ENCODE assay signal across 21 cellular contexts in genomic region chr5:161411156-161411555, GRCh38.
"Had no signal": no experiment of that assay in that cellular context is flagged by ENCODE, and none has a peak within 500 bp of the region (broad histone marks: within the 10 kb centered on the region; RNA-seq: fewer than 3 reads in every experiment).

No MANE protein-coding gene starts in this region.

- H3K4me3 Mint-ChIP-seq: activated CD8-positive, alpha-beta T cell treated with anti-CD3 and anti-CD28 coated beads, Interleukin-2, amount 10 ng/mL, durations not matched to agents 7 days and 5 days; activated naive CD8-positive, alpha-beta T cell treated with anti-CD3 and anti-CD28 coated beads, Interleukin-2, amount 50 U/mL, for 24 hours; T-helper 1 cell treated with Interleukin-12 subunit alpha and Interleukin-12 subunit beta and Interleukin-4 antibody, amounts not matched to agents 30 μg/mL and 1 μg/mL, for 36 hours; WTC11 had no signal

- H3K9me3 Mint-ChIP-seq: activated naive CD4-positive, alpha-beta T cell treated with anti-CD3 and anti-CD28 coated beads, Interleukin-2, amount 50 U/mL, for 72 hours; activated naive CD8-positive, alpha-beta T cell treated with anti-CD3 and anti-CD28 coated beads, Interleukin-2, amount 50 U/mL, for 24 hours; T-helper 1 cell treated with Interleukin-12 subunit alpha and Interleukin-12 subunit beta and Interleukin-4 antibody, amounts not matched to agents 30 μg/mL and 1 μg/mL, for 36 hours; WTC11 had no signal

- H3K27me3 ChIP-seq: brain microvascular endothelial cell had no signal

- H3K27ac Mint-ChIP-seq: activated CD8-positive, alpha-beta T cell treated with anti-CD3 and anti-CD28 coated beads, Interleukin-2, amount 10 ng/mL, durations not matched to agents 7 days and 5 days; activated naive CD4-positive, alpha-beta T cell treated with anti-CD3 and anti-CD28 coated beads, Interleukin-2, amount 50 U/mL, for 72 hours; activated naive CD8-positive, alpha-beta T cell treated with anti-CD3 and anti-CD28 coated beads, Interleukin-2, amount 50 U/mL, for 24 hours; T-helper 1 cell treated with Interleukin-12 subunit alpha and Interleukin-12 subunit beta and Interleukin-4 antibody, amounts not matched to agents 30 μg/mL and 1 μg/mL, for 36 hours; WTC11 had no signal

- H3K27ac ChIP-seq: brain microvascular endothelial cell had no signal

- ATAC-seq: activated CD8-positive, alpha-beta T cell treated with anti-CD3 and anti-CD28 coated beads, Interleukin-2, amount 10 ng/mL, durations not matched to agents 7 days and 5 days; activated naive CD4-positive, alpha-beta T cell treated with anti-CD3 and anti-CD28 coated beads, Interleukin-2, amount 50 U/mL, for 72 hours; activated naive CD8-positive, alpha-beta T cell treated with anti-CD3 and anti-CD28 coated beads, Interleukin-2, amount 50 U/mL, for 24 hours; PC-3; WTC11 had no signal

- H3K27me3 Mint-ChIP-seq: activated naive CD8-positive, alpha-beta T cell treated with anti-CD3 and anti-CD28 coated beads, Interleukin-2, amount 50 U/mL, for 24 hours had no signal

- H3K36me3 Mint-ChIP-seq: activated naive CD4-positive, alpha-beta T cell treated with anti-CD3 and anti-CD28 coated beads, Interleukin-2, amount 50 U/mL, for 72 hours; WTC11 had no signal

- H3K4me1 Mint-ChIP-seq: activated naive CD8-positive, alpha-beta T cell treated with anti-CD3 and anti-CD28 coated beads, Interleukin-2, amount 50 U/mL, for 24 hours; WTC11 had no signal

- DNase-seq: activated CD4-positive, alpha-beta T cell treated with anti-CD3 and anti-CD28 coated beads for 48 hours; activated CD4-positive, alpha-beta T cell treated with anti-CD3 and anti-CD28 coated beads, Interleukin-2, amount 50 U/mL, for 4 hours; activated CD4-positive, CD25-positive, alpha-beta regulatory T cell treated with anti-CD3 and anti-CD28 coated beads, Interleukin-2, amount 50 U/mL, for 72 hours; activated CD8-positive, alpha-beta memory T cell treated with anti-CD3 and anti-CD28 coated beads, Interleukin-2, amount 50 U/mL, for 48 hours; activated CD8-positive, alpha-beta T cell treated with anti-CD3 and anti-CD28 coated beads, Interleukin-2, amount 10 ng/mL, durations not matched to agents 7 days and 5 days; activated effector memory CD4-positive, alpha-beta T cell treated with Interleukin-2 at 50 U/mL for 16 hours; activated naive CD4-positive, alpha-beta T cell; activated naive CD8-positive, alpha-beta T cell treated with anti-CD3 and anti-CD28 coated beads, Interleukin-2, amount 50 U/mL, for 24 hours; activated T-cell treated with anti-CD3 and anti-CD28 coated beads, Interleukin-2, amount 50 U/mL, for 1 hour; brain microvascular endothelial cell; Karpas-422; NCI-H1092; NCI-H1417; NCI-H1694; NCI-H2029; NCI-H524; PC-3; SHP77 treated with DMSO at 0.1 percent for 48 hours had no signal

- H3K36me3 ChIP-seq: brain microvascular endothelial cell had no signal
